ENCODE assay signal across 36 cellular contexts in genomic region chr13:76636881-76637280, GRCh38.
"Had no signal": no experiment of that assay in that cellular context is flagged by ENCODE, and none has a peak within 500 bp of the region (broad histone marks: within the 10 kb centered on the region; RNA-seq: fewer than 3 reads in every experiment).

No MANE protein-coding gene starts in this region.

- H3K36me3 Mint-ChIP-seq: activated CD4-positive, alpha-beta memory T cell treated with anti-CD3 and anti-CD28 coated beads for 36 hours; activated CD8-positive, alpha-beta memory T cell treated with anti-CD3 and anti-CD28 coated beads, Interleukin-2, amount 10 ng/mL, durations not matched to agents 7 days and 5 days; activated naive CD4-positive, alpha-beta T cell treated with anti-CD3 and anti-CD28 coated beads, Interleukin-2, amount 10 ng/mL, durations not matched to agents 7 days and 5 days; activated naive CD8-positive, alpha-beta T cell had no signal

- H3K27me3 Mint-ChIP-seq: activated CD8-positive, alpha-beta memory T cell treated with anti-CD3 and anti-CD28 coated beads, Interleukin-2, amount 10 ng/mL, durations not matched to agents 7 days and 5 days; activated naive CD4-positive, alpha-beta T cell treated with anti-CD3 and anti-CD28 coated beads, Interleukin-2, amount 10 ng/mL, durations not matched to agents 7 days and 5 days; activated naive CD8-positive, alpha-beta T cell treated with anti-CD3 and anti-CD28 coated beads, Interleukin-2, amount 50 U/mL, for 24 hours had no signal

- H3K9me3 Mint-ChIP-seq: activated B cell treated with CpG ODN at 0.5 μM for 24 hours; activated CD4-positive, alpha-beta memory T cell treated with anti-CD3 and anti-CD28 coated beads for 36 hours; activated naive CD4-positive, alpha-beta T cell treated with anti-CD3 and anti-CD28 coated beads, Interleukin-2, amount 10 ng/mL, durations not matched to agents 7 days and 5 days; activated naive CD8-positive, alpha-beta T cell treated with anti-CD3 and anti-CD28 coated beads, Interleukin-2, amount 50 U/mL, for 24 hours had no signal

- DNase-seq: activated B cell treated with CpG ODN at 0.5 μM for 24 hours; activated CD4-positive, alpha-beta memory T cell treated with anti-CD3 and anti-CD28 coated beads for 36 hours; activated CD4-positive, alpha-beta T cell treated with anti-CD3 and anti-CD28 coated beads for 4 hours; activated CD4-positive, alpha-beta T cell treated with anti-CD3 and anti-CD28 coated beads, Interleukin-2, amount 50 U/mL, for 1 hour; activated CD4-positive, CD25-positive, alpha-beta regulatory T cell treated with anti-CD3 and anti-CD28 coated beads, Interleukin-2, amount 50 U/mL, for 72 hours; activated CD8-positive, alpha-beta memory T cell treated with anti-CD3 and anti-CD28 coated beads for 24 hours; activated CD8-positive, alpha-beta memory T cell treated with anti-CD3 and anti-CD28 coated beads, Interleukin-2, amount 10 ng/mL, durations not matched to agents 7 days and 5 days; activated CD8-positive, alpha-beta memory T cell treated with anti-CD3 and anti-CD28 coated beads, Interleukin-2, amount 50 U/mL, for 48 hours; activated effector memory CD4-positive, alpha-beta T cell treated with Interleukin-2 at 50 U/mL for 16 hours; activated naive CD4-positive, alpha-beta T cell treated with anti-CD3 and anti-CD28 coated beads, Interleukin-2, amount 10 ng/mL, durations not matched to agents 7 days and 5 days; activated naive CD8-positive, alpha-beta T cell treated with anti-CD3 and anti-CD28 coated beads, Interleukin-2, amount 50 U/mL, for 24 hours; activated T-cell treated with anti-CD3 and anti-CD28 coated beads, Interleukin-2, amount 50 U/mL, for 48 hours; anterior cingulate cortex; brain microvascular endothelial cell; Kasumi-1; KG1; MG63; NCI-H1048; NCI-H1436 treated with DMSO at 0.1 percent for 48 hours; NCI-H187; NCI-H2029 treated with DMSO at 0.1 percent for 48 hours; NCI-H2107; NCI-H510A; NCI-H526; NCI-H748 treated with DMSO at 0.1 percent for 48 hours; NK-92 treated with Interleukin-12 subunit alpha and Interleukin-12 subunit beta, amount 100 ng/mL, for 24 hours; PC-3; Peyer's patch; RPMI8226; SIG-M5; SW 1271; T-helper 1 cell; T-helper 2 cell; T-helper 9 cell had no signal

- H3K27ac ChIP-seq: brain microvascular endothelial cell, Peyer's patch, VCaP had no signal

- H3K4me1 ChIP-seq: Peyer's patch had no signal

- H3K9me3 ChIP-seq: MG63, Peyer's patch had no signal

- H3K27ac Mint-ChIP-seq: activated B cell treated with CpG ODN at 0.5 μM for 24 hours; activated CD4-positive, alpha-beta memory T cell treated with anti-CD3 and anti-CD28 coated beads for 36 hours; activated CD8-positive, alpha-beta memory T cell treated with anti-CD3 and anti-CD28 coated beads, Interleukin-2, amount 10 ng/mL, durations not matched to agents 7 days and 5 days; activated naive CD4-positive, alpha-beta T cell treated with anti-CD3 and anti-CD28 coated beads, Interleukin-2, amount 10 ng/mL, durations not matched to agents 7 days and 5 days; activated naive CD8-positive, alpha-beta T cell; activated naive CD8-positive, alpha-beta T cell treated with anti-CD3 and anti-CD28 coated beads, Interleukin-2, amount 50 U/mL, for 24 hours had no signal

- H3K4me1 Mint-ChIP-seq: activated B cell treated with CpG ODN at 0.5 μM for 24 hours; activated CD8-positive, alpha-beta memory T cell treated with anti-CD3 and anti-CD28 coated beads, Interleukin-2, amount 10 ng/mL, durations not matched to agents 7 days and 5 days; activated naive CD4-positive, alpha-beta T cell treated with anti-CD3 and anti-CD28 coated beads, Interleukin-2, amount 10 ng/mL, durations not matched to agents 7 days and 5 days; activated naive CD8-positive, alpha-beta T cell treated with anti-CD3 and anti-CD28 coated beads, Interleukin-2, amount 50 U/mL, for 24 hours had no signal

- H3K4me3 ChIP-seq: MG63, Peyer's patch had no signal

- H3K36me3 ChIP-seq: brain microvascular endothelial cell, MG63, Peyer's patch had no signal

- H3K27me3 ChIP-seq: brain microvascular endothelial cell, MG63, Peyer's patch had no signal

- H3K4me3 Mint-ChIP-seq: activated B cell treated with CpG ODN at 0.5 μM for 24 hours; activated CD4-positive, alpha-beta memory T cell treated with anti-CD3 and anti-CD28 coated beads for 36 hours; activated CD8-positive, alpha-beta memory T cell treated with anti-CD3 and anti-CD28 coated beads, Interleukin-2, amount 10 ng/mL, durations not matched to agents 7 days and 5 days; activated naive CD4-positive, alpha-beta T cell treated with anti-CD3 and anti-CD28 coated beads, Interleukin-2, amount 10 ng/mL, durations not matched to agents 7 days and 5 days; activated naive CD8-positive, alpha-beta T cell; activated naive CD8-positive, alpha-beta T cell treated with anti-CD3 and anti-CD28 coated beads, Interleukin-2, amount 50 U/mL, for 24 hours had no signal

- ATAC-seq: activated CD8-positive, alpha-beta memory T cell treated with anti-CD3 and anti-CD28 coated beads, Interleukin-2, amount 10 ng/mL, durations not matched to agents 7 days and 5 days; activated naive CD8-positive, alpha-beta T cell treated with anti-CD3 and anti-CD28 coated beads, Interleukin-2, amount 50 U/mL, for 24 hours; PC-3 had no signal
